In genomic region chr3:74106882-74107281, GRCh38 we compare ENCODE assay signal across 21 cellular contexts.
DNase-seq lines count a peak whose midpoint lies in the region; ATAC-seq and TF ChIP-seq lines count a peak whose summit lies in the region.
"Had no signal": no experiment of that assay in that cellular context is flagged by ENCODE, and none has a peak within 500 bp of the region (broad histone marks: within the 10 kb centered on the region; RNA-seq: fewer than 3 reads in every experiment).

No MANE protein-coding gene starts in this region.

- no TSS peak for BruUV-seq in IMR-90 (replicated peaks; lab: Mats Ljungman, UMichigan)

- no peak overlapping the region for H2BK15ac ChIP-seq in IMR-90 (ENCODE audit: low read depth, low read length)
- no peak overlapping the region for H2BK15ac ChIP-seq in mesenchymal stem cell (ENCODE audit: low read depth, poor library complexity, severe bottlenecking)

- no peaks in the 10 kb centered on the region for H3K27me3 ChIP-seq in IMR-90 (ENCODE audit: control insufficient read depth, insufficient read depth, low read length)
- no peaks in the 10 kb centered on the region for H3K27me3 ChIP-seq in mesenchymal stem cell (ENCODE audit: control insufficient read depth in 1 of 2, insufficient read depth in 1 of 2, low read length in 2 of 2)
- H3K27me3 ChIP-seq in vagina, result no peaks in the 10 kb centered on the region
- H3K27me3 ChIP-seq: BLaER1 had no signal

- POLR2A ChIA-PET in IMR-90 (lab: Charles Lee; ENCODE audit: unreplicated experiment), result no interaction called here

- CTCF ChIA-PET in IMR-90 (lab: Yijun Ruan, JAX), result no interaction called here
- CTCF ChIA-PET in activated CD8-positive, alpha-beta memory T cell treated with anti-CD3 and anti-CD28 coated beads, Interleukin-2, amount 10 ng/mL, durations not matched to agents 7 days and 5 days (lab: Charles Lee), result no interaction called here

- no peak for DNase-seq in IMR-90
- peak; percentile 47 for DNase-seq in choroid plexus epithelial cell (ENCODE audit: low read depth)
- peak; percentile 36 for DNase-seq in fibroblast of villous mesenchyme (ENCODE audit: low read depth)
- peak; percentile 24 for DNase-seq in mesenchymal stem cell
- no peak for DNase-seq in activated CD8-positive, alpha-beta memory T cell treated with anti-CD3 and anti-CD28 coated beads, Interleukin-2, amount 10 ng/mL, durations not matched to agents 7 days and 5 days
- no peak for DNase-seq in activated T-cell treated with anti-CD3 and anti-CD28 coated beads, Interleukin-2, amount 50 U/mL, for 48 hours
- DNase-seq in vagina (ENCODE audit: extremely low spot score in 2 of 2), result no peak
- DNase-seq: Caco-2; CD4-positive, CD25-positive, alpha-beta regulatory T cell; CD8-positive, alpha-beta T cell; DMS79; EL; GDM1; GM23248; H9 had no signal

- H3K23ac ChIP-seq in IMR-90 (ENCODE audit: low read depth, low read length) (no peak overlapping the region), mesenchymal stem cell (ENCODE audit: low read length in 2 of 2) (no peak overlapping the region)

- H3K79me1 ChIP-seq in IMR-90 (ENCODE audit: low read depth in 1 of 2, low read length in 2 of 2), result no peaks in the 10 kb centered on the region
- no peaks in the 10 kb centered on the region for H3K79me1 ChIP-seq in mesenchymal stem cell (replicated peaks; ENCODE audit: low read length, poor library complexity, severe bottlenecking)

- no peaks in the 10 kb centered on the region for H3K4me1 Mint-ChIP-seq in activated CD8-positive, alpha-beta memory T cell treated with anti-CD3 and anti-CD28 coated beads, Interleukin-2, amount 10 ng/mL, durations not matched to agents 7 days and 5 days
- H3K4me1 Mint-ChIP-seq: B cell, H9 had no signal

- H2AFZ ChIP-seq in IMR-90 (replicated peaks; ENCODE audit: low read length, poor library complexity) (no peak overlapping the region), mesenchymal stem cell (ENCODE audit: low read depth, low read length) (no peak overlapping the region)
- H2AFZ ChIP-seq: GM23248 had no signal

- peak; percentile 76 for ATAC-seq in IMR-90 (ENCODE audit: low read depth)
- no peak for ATAC-seq in activated CD8-positive, alpha-beta memory T cell treated with anti-CD3 and anti-CD28 coated beads, Interleukin-2, amount 10 ng/mL, durations not matched to agents 7 days and 5 days
- ATAC-seq in HG02588 (IDR thresholded peaks at IDR 0.05; ENCODE audit: unreplicated experiment), result no peak
- ATAC-seq: CD8-positive, alpha-beta T cell; GM12878; HCT116 had no signal

- peaks cover 2% of the 10 kb centered on the region for H3K9me3 Mint-ChIP-seq in activated CD8-positive, alpha-beta memory T cell treated with anti-CD3 and anti-CD28 coated beads, Interleukin-2, amount 10 ng/mL, durations not matched to agents 7 days and 5 days (ENCODE audit: low read depth)
- H3K9me3 Mint-ChIP-seq: H9 had no signal

- intact Hi-C loops in IMR-90 (cut with micrococcal nuclease) (no loop called here), vagina (cut with DNase I) (no loop called here)

- no peak for TF ChIP-seq CTCF in IMR-90 (conservative IDR thresholded peaks at IDR 0.05; ENCODE audit: low read depth, low read length)
- no peak for TF ChIP-seq CTCF in choroid plexus epithelial cell (conservative IDR thresholded peaks at IDR 0.05; ENCODE audit: low read depth, low read length)
- no peak for TF ChIP-seq CTCF in fibroblast of villous mesenchyme (IDR thresholded peaks at IDR 0.05; ENCODE audit: insufficient read depth, low read depth, low read length)
- TF ChIP-seq CTCF in vagina (IDR thresholded peaks at IDR 0.05), result no peak

- no peak overlapping the region for H2BK5ac ChIP-seq in IMR-90 (ENCODE audit: low read depth, low read length, poor library complexity, severe bottlenecking)
- no peak overlapping the region for H2BK5ac ChIP-seq in mesenchymal stem cell (ENCODE audit: low read depth, low read length, poor library complexity, severe bottlenecking)

- dilution Hi-C loops in IMR-90 (cut with HindIII; ENCODE audit: low sequenced_read_pairs, unreplicated experiment), result no loop called here

- H3K4me3 Mint-ChIP-seq in activated CD8-positive, alpha-beta memory T cell treated with anti-CD3 and anti-CD28 coated beads, Interleukin-2, amount 10 ng/mL, durations not matched to agents 7 days and 5 days, result no peak overlapping the region
- H3K4me3 Mint-ChIP-seq: B cell; CD8-positive, alpha-beta T cell; H9 had no signal

- H3K4me3 ChIP-seq in IMR-90 (ENCODE audit: insufficient read depth, low read depth, low read length) (no peak overlapping the region), choroid plexus epithelial cell (ENCODE audit: low read depth, low read length) (no peak overlapping the region), fibroblast of villous mesenchyme (ENCODE audit: low read depth, low read length) (no peak overlapping the region), mesenchymal stem cell (ENCODE audit: insufficient read depth in 1 of 2, low read depth in 1 of 2, low read length in 2 of 2) (no peak overlapping the region), vagina (no peak overlapping the region)
- H3K4me3 ChIP-seq: BLaER1, GM12878, GM23248 had no signal

- H3K36me3 ChIP-seq in IMR-90 (ENCODE audit: control insufficient read depth, insufficient read depth, low read length) (no peaks in the 10 kb centered on the region), mesenchymal stem cell (ENCODE audit: control insufficient read depth in 1 of 2, insufficient read depth in 2 of 2, low read depth in 1 of 2, low read length in 2 of 2) (no peaks in the 10 kb centered on the region), vagina (no peaks in the 10 kb centered on the region)
- H3K36me3 ChIP-seq: BLaER1 had no signal

- H3K4ac ChIP-seq in IMR-90 (ENCODE audit: low read depth, low read length) (no peak overlapping the region), mesenchymal stem cell (ENCODE audit: low read depth in 1 of 2, low read length in 2 of 2) (no peak overlapping the region)

- H3K4me1 ChIP-seq in IMR-90 (ENCODE audit: control insufficient read depth, insufficient read depth, low read length), result peaks cover 3% of the 10 kb centered on the region; the same call in 1 of the 2 replicates
- H3K4me1 ChIP-seq in mesenchymal stem cell (ENCODE audit: control insufficient read depth, insufficient read depth, low read depth, low read length), result no peaks in the 10 kb centered on the region
- no peaks in the 10 kb centered on the region for H3K4me1 ChIP-seq in vagina
- H3K4me1 ChIP-seq: BLaER1, Caco-2 had no signal

- in situ Hi-C loops in IMR-90 (cut with MboI; ENCODE audit: low sequenced_read_pairs), result no loop called here

- H3K27ac ChIP-seq in IMR-90 (ENCODE audit: insufficient read depth, low read length) (no peak overlapping the region), mesenchymal stem cell (ENCODE audit: low read length, poor library complexity, severe bottlenecking) (no peak overlapping the region), vagina (no peak overlapping the region)
- H3K27ac ChIP-seq: BLaER1, C4-2B, GM23248 had no signal

- H3K56ac ChIP-seq in IMR-90 (ENCODE audit: extremely low read depth, insufficient read depth, low read length), result no peak overlapping the region

- no CpG with 5 or more reads among the region's 3 CpGs for WGBS in IMR-90 (ENCODE audit: extremely low coverage in 2 of 2, insufficient read length in 1 of 2), 2 experiments
- 10% methylated on average over 2 of the region's 3 CpGs for WGBS in mesenchymal stem cell

- no peak overlapping the region for H3K27ac Mint-ChIP-seq in activated CD8-positive, alpha-beta memory T cell treated with anti-CD3 and anti-CD28 coated beads, Interleukin-2, amount 10 ng/mL, durations not matched to agents 7 days and 5 days
- H3K27ac Mint-ChIP-seq: B cell; CD4-positive, CD25-positive, alpha-beta regulatory T cell; CD8-positive, alpha-beta T cell; H9 had no signal

- no peak overlapping the region for H2AK5ac ChIP-seq in IMR-90 (ENCODE audit: low read depth, low read length)
- no peak overlapping the region for H2AK5ac ChIP-seq in mesenchymal stem cell (ENCODE audit: low read length, severe bottlenecking)

- no peak overlapping the region for H2AK9ac ChIP-seq in IMR-90 (replicated peaks; ENCODE audit: low read depth, low read length, poor library complexity)

- no peak overlapping the region for H2BK20ac ChIP-seq in IMR-90 (ENCODE audit: low read depth, low read length)

- H3K9me3 ChIP-seq in IMR-90 (ENCODE audit: control insufficient read depth, insufficient read depth, low read length), result no peaks in the 10 kb centered on the region
- H3K9me3 ChIP-seq in mesenchymal stem cell (ENCODE audit: control insufficient read depth, low read length), result no peaks in the 10 kb centered on the region
- no peaks in the 10 kb centered on the region for H3K9me3 ChIP-seq in vagina
- H3K9me3 ChIP-seq: BLaER1, Caco-2 had no signal

- no peak overlapping the region for H3K4me2 ChIP-seq in IMR-90 (ENCODE audit: low read depth, low read length)
- H3K4me2 ChIP-seq in mesenchymal stem cell (ENCODE audit: low read length, poor library complexity, severe bottlenecking), result no peak overlapping the region
- H3K4me2 ChIP-seq: BLaER1 had no signal

- H3K18ac ChIP-seq in IMR-90 (ENCODE audit: low read depth, low read length) (no peak overlapping the region), mesenchymal stem cell (ENCODE audit: low read depth in 1 of 2, low read length in 2 of 2) (no peak overlapping the region)

- H4K8ac ChIP-seq in IMR-90 (ENCODE audit: low read depth in 2 of 2, low read length in 2 of 2), result no peak overlapping the region
- H4K8ac ChIP-seq in mesenchymal stem cell (ENCODE audit: low read length), result no peak overlapping the region

- H2BK120ac ChIP-seq in IMR-90 (ENCODE audit: low read depth, low read length), result no peak overlapping the region
- H2BK120ac ChIP-seq in mesenchymal stem cell (ENCODE audit: low read depth, low read length), result no peak overlapping the region

- no peak for TF ChIP-seq RAD21 in IMR-90 (IDR thresholded peaks at IDR 0.05; ENCODE audit: low read length)

- TF ChIP-seq POLR2A in IMR-90 (IDR thresholded peaks at IDR 0.05; ENCODE audit: low read depth, low read length), result no peak
- no peak for TF ChIP-seq POLR2A in vagina (IDR thresholded peaks at IDR 0.05)

- H3K14ac ChIP-seq in IMR-90 (replicated peaks; ENCODE audit: low read depth, low read length) (no peak overlapping the region), mesenchymal stem cell (ENCODE audit: low read length in 2 of 2) (no peak overlapping the region)

- no peaks in the 10 kb centered on the region for H3K36me3 Mint-ChIP-seq in activated CD8-positive, alpha-beta memory T cell treated with anti-CD3 and anti-CD28 coated beads, Interleukin-2, amount 10 ng/mL, durations not matched to agents 7 days and 5 days
- H3K36me3 Mint-ChIP-seq: CD4-positive, CD25-positive, alpha-beta regulatory T cell; CD8-positive, alpha-beta T cell had no signal

- H3K9me1 ChIP-seq in IMR-90 (ENCODE audit: insufficient read depth, low read length), result no peaks in the 10 kb centered on the region

- no peak overlapping the region for H3K9ac ChIP-seq in IMR-90 (ENCODE audit: low read depth, low read length)
- no peak overlapping the region for H3K9ac ChIP-seq in mesenchymal stem cell (ENCODE audit: low read length)
- H3K9ac ChIP-seq: BLaER1, GM23248 had no signal

- no peak overlapping the region for H2BK12ac ChIP-seq in mesenchymal stem cell (ENCODE audit: low read length in 2 of 2)

- no peak overlapping the region for H4K5ac ChIP-seq in IMR-90 (ENCODE audit: low read depth, low read length)

- no peak overlapping the region for H4K91ac ChIP-seq in IMR-90 (ENCODE audit: insufficient read depth, low read depth, low read length)
- H4K91ac ChIP-seq in mesenchymal stem cell (ENCODE audit: low read length), result no peak overlapping the region

- H3K27me3 Mint-ChIP-seq in activated CD8-positive, alpha-beta memory T cell treated with anti-CD3 and anti-CD28 coated beads, Interleukin-2, amount 10 ng/mL, durations not matched to agents 7 days and 5 days, result no peaks in the 10 kb centered on the region
- H3K27me3 Mint-ChIP-seq: B cell; CD4-positive, CD25-positive, alpha-beta regulatory T cell had no signal

- H4K20me1 ChIP-seq in IMR-90 (ENCODE audit: insufficient read depth, low read length), result no peaks in the 10 kb centered on the region
- H4K20me1 ChIP-seq: BLaER1 had no signal

Comparison
In these comparisons a context has a peak if more than half of its experiments do, and no peak if none do; other contexts are left out.
1. DNase-seq: peak in choroid plexus epithelial cell (single experiment), fibroblast of villous mesenchyme (single experiment) and mesenchymal stem cell (single experiment); none in IMR-90 (single experiment), activated CD8-positive, alpha-beta memory T cell treated with anti-CD3 and anti-CD28 coated beads, Interleukin-2, amount 10 ng/mL, durations not matched to agents 7 days and 5 days (single experiment), activated T-cell treated with anti-CD3 and anti-CD28 coated beads, Interleukin-2, amount 50 U/mL, for 48 hours (0 of 2) and vagina (0 of 2).